ENCODE assay signal across 1 cellular context in the genomic region with DNA sequence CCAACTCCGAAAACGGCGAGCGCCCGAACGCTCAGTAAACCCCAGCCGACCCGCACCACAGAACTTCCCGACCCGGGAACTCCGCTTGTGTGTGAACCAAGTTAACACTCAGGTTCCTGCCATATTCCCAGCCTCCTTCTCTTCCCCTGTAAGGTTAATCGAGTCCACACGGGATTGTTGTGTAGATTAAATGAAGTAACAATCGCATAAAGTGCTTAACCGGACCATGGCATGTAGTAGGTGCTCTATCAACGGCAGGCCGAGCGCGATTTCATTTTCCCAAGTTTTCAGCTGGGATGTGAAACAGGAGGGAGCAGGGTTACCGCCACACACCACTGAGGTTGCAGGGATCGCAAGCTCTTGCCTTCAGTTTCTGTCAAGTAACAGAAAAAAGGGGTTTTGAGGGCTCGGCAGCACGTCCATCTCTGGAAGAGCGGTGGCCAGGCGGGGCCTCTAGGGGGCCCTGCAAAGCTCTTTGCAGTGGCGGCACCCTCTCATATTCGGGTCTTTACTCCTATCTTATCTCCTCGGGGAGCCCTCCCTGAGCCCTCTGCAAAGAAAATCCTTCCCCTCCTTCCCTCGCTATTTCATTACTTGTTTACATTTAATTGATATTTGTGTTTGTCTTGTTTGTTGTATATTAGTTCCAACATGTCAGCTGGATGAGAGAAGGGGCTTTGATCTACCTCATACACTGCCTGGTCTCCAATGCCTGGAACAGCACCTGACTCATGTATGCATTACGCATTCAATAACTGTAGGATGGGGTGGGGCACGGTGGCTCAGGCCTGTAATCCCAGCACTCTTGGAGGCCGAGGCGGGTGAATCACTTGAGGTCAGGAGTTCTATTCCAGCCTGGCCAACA.
TF ChIP-seq lines count a peak whose summit lies in the region.

No MANE protein-coding gene starts in this region.

TF ChIP-seq in HepG2, 621 proteins besides CTCF, POLR2A, EP300 and RAD21 (continued from another document and continues in another):
- TF ChIP-seq, protein P1, sequence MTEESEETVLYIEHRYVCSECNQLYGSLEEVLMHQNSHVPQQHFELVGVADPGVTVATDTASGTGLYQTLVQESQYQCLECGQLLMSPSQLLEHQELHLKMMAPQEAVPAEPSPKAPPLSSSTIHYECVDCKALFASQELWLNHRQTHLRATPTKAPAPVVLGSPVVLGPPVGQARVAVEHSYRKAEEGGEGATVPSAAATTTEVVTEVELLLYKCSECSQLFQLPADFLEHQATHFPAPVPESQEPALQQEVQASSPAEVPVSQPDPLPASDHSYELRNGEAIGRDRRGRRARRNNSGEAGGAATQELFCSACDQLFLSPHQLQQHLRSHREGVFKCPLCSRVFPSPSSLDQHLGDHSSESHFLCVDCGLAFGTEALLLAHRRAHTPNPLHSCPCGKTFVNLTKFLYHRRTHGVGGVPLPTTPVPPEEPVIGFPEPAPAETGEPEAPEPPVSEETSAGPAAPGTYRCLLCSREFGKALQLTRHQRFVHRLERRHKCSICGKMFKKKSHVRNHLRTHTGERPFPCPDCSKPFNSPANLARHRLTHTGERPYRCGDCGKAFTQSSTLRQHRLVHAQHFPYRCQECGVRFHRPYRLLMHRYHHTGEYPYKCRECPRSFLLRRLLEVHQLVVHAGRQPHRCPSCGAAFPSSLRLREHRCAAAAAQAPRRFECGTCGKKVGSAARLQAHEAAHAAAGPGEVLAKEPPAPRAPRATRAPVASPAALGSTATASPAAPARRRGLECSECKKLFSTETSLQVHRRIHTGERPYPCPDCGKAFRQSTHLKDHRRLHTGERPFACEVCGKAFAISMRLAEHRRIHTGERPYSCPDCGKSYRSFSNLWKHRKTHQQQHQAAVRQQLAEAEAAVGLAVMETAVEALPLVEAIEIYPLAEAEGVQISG (CRISPR knock-in tag; IDR thresholded peaks at IDR 0.05): peak; percentile 7; the same call in 1 of the 2 replicates
- TF ChIP-seq ZNF619 (CRISPR knock-in tag; IDR thresholded peaks at IDR 0.05) (peak; percentile 33; the same call in 1 of the 2 replicates), CBFB (CRISPR knock-in tag; IDR thresholded peaks at IDR 0.05) (no peak), ZFP90 (CRISPR knock-in tag; IDR thresholded peaks at IDR 0.05; ENCODE audit: borderline replicate concordance) (peak; percentile 30; the same call in 1 of the 2 replicates), HNRNPL (IDR thresholded peaks at IDR 0.05; ENCODE audit: low read depth, low read length) (0 out of 2 replicates have a peak, but pooled peaks have one; percentile 18), ZNF678 (CRISPR knock-in tag; IDR thresholded peaks at IDR 0.05) (no peak), TEAD3 (CRISPR knock-in tag; optimal IDR thresholded peaks at IDR 0.05; ENCODE audit: borderline replicate concordance) (peak; percentile 37), PHF21A (CRISPR knock-in tag; IDR thresholded peaks at IDR 0.05) (0 out of 2 replicates have a peak, but pooled peaks have one; percentile 22), MAZ (IDR thresholded peaks at IDR 0.05; ENCODE audit: borderline replicate concordance, low read depth, low read length) (no peak), MAZ (CRISPR knock-in tag; IDR thresholded peaks at IDR 0.05; ENCODE audit: low read depth) (peak; percentile 1), ELF3 (CRISPR knock-in tag; IDR thresholded peaks at IDR 0.05) (no peak), BRD4 (CRISPR knock-in tag; IDR thresholded peaks at IDR 0.05) (0 out of 2 replicates have a peak, but pooled peaks have one; percentile 52), KLF16 (CRISPR knock-in tag; IDR thresholded peaks at IDR 0.05) (0 out of 4 replicates have a peak, but pooled peaks of 1 of the 2 experiments have one; percentile 43), YY1 (IDR thresholded peaks at IDR 0.05; ENCODE audit: insufficient read depth, insufficient replicate concordance, low read depth, low read length) (peak; percentile 7), HMG20A (CRISPR knock-in tag; IDR thresholded peaks at IDR 0.05; ENCODE audit: borderline replicate concordance) (0 out of 2 replicates have a peak, but pooled peaks have one; percentile 18), KDM2A (CRISPR knock-in tag; IDR thresholded peaks at IDR 0.05; ENCODE audit: borderline replicate concordance, low read depth) (peak; percentile 58; the same call in 1 of the 2 replicates), ZNF556 (CRISPR knock-in tag; IDR thresholded peaks at IDR 0.05; ENCODE audit: borderline replicate concordance) (0 out of 2 replicates have a peak, but pooled peaks have one; percentile 32), STAG1 (CRISPR knock-in tag; IDR thresholded peaks at IDR 0.05) (peak; percentile 18; the same call in 1 of the 2 replicates)
- TF ChIP-seq, protein P2, sequence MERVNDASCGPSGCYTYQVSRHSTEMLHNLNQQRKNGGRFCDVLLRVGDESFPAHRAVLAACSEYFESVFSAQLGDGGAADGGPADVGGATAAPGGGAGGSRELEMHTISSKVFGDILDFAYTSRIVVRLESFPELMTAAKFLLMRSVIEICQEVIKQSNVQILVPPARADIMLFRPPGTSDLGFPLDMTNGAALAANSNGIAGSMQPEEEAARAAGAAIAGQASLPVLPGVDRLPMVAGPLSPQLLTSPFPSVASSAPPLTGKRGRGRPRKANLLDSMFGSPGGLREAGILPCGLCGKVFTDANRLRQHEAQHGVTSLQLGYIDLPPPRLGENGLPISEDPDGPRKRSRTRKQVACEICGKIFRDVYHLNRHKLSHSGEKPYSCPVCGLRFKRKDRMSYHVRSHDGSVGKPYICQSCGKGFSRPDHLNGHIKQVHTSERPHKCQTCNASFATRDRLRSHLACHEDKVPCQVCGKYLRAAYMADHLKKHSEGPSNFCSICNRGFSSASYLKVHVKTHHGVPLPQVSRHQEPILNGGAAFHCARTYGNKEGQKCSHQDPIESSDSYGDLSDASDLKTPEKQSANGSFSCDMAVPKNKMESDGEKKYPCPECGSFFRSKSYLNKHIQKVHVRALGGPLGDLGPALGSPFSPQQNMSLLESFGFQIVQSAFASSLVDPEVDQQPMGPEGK (CRISPR knock-in tag; IDR thresholded peaks at IDR 0.05): 0 out of 2 replicates have a peak, but pooled peaks have one; percentile 12
- TF ChIP-seq, protein P3, sequence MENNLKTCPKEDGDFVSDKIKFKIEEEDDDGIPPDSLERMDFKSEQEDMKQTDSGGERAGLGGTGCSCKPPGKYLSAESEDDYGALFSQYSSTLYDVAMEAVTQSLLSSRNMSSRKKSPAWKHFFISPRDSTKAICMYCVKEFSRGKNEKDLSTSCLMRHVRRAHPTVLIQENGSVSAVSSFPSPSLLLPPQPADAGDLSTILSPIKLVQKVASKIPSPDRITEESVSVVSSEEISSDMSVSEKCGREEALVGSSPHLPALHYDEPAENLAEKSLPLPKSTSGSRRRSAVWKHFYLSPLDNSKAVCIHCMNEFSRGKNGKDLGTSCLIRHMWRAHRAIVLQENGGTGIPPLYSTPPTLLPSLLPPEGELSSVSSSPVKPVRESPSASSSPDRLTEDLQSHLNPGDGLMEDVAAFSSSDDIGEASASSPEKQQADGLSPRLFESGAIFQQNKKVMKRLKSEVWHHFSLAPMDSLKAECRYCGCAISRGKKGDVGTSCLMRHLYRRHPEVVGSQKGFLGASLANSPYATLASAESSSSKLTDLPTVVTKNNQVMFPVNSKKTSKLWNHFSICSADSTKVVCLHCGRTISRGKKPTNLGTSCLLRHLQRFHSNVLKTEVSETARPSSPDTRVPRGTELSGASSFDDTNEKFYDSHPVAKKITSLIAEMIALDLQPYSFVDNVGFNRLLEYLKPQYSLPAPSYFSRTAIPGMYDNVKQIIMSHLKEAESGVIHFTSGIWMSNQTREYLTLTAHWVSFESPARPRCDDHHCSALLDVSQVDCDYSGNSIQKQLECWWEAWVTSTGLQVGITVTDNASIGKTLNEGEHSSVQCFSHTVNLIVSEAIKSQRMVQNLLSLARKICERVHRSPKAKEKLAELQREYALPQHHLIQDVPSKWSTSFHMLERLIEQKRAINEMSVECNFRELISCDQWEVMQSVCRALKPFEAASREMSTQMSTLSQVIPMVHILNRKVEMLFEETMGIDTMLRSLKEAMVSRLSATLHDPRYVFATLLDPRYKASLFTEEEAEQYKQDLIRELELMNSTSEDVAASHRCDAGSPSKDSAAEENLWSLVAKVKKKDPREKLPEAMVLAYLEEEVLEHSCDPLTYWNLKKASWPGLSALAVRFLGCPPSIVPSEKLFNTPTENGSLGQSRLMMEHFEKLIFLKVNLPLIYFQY (CRISPR knock-in tag; IDR thresholded peaks at IDR 0.05; ENCODE audit: borderline replicate concordance): 0 out of 2 replicates have a peak, but pooled peaks have one; percentile 57
- TF ChIP-seq, protein P4, sequence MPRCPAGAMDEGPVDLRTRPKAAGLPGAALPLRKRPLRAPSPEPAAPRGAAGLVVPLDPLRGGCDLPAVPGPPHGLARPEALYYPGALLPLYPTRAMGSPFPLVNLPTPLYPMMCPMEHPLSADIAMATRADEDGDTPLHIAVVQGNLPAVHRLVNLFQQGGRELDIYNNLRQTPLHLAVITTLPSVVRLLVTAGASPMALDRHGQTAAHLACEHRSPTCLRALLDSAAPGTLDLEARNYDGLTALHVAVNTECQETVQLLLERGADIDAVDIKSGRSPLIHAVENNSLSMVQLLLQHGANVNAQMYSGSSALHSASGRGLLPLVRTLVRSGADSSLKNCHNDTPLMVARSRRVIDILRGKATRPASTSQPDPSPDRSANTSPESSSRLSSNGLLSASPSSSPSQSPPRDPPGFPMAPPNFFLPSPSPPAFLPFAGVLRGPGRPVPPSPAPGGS (CRISPR knock-in tag; IDR thresholded peaks at IDR 0.05): 0 out of 2 replicates have a peak, but pooled peaks have one; percentile 40
- TF ChIP-seq, protein P5, sequence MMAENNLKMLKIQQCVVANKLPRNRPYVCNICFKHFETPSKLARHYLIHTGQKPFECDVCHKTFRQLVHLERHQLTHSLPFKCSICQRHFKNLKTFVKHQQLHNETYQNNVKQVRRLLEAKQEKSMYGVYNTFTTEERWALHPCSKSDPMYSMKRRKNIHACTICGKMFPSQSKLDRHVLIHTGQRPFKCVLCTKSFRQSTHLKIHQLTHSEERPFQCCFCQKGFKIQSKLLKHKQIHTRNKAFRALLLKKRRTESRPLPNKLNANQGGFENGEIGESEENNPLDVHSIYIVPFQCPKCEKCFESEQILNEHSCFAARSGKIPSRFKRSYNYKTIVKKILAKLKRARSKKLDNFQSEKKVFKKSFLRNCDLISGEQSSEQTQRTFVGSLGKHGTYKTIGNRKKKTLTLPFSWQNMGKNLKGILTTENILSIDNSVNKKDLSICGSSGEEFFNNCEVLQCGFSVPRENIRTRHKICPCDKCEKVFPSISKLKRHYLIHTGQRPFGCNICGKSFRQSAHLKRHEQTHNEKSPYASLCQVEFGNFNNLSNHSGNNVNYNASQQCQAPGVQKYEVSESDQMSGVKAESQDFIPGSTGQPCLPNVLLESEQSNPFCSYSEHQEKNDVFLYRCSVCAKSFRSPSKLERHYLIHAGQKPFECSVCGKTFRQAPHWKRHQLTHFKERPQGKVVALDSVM (CRISPR knock-in tag; IDR thresholded peaks at IDR 0.05): peak; percentile 28; the same call in 1 of the 2 replicates
- TF ChIP-seq, protein P6, sequence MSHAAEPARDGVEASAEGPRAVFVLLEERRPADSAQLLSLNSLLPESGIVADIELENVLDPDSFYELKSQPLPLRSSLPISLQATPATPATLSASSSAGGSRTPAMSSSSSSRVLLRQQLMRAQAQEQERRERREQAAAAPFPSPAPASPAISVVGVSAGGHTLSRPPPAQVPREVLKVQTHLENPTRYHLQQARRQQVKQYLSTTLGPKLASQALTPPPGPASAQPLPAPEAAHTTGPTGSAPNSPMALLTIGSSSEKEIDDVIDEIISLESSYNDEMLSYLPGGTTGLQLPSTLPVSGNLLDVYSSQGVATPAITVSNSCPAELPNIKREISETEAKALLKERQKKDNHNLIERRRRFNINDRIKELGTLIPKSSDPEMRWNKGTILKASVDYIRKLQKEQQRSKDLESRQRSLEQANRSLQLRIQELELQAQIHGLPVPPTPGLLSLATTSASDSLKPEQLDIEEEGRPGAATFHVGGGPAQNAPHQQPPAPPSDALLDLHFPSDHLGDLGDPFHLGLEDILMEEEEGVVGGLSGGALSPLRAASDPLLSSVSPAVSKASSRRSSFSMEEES (CRISPR knock-in tag; IDR thresholded peaks at IDR 0.05): 0 out of 2 replicates have a peak, but pooled peaks have one; percentile 25
- TF ChIP-seq, protein P7, sequence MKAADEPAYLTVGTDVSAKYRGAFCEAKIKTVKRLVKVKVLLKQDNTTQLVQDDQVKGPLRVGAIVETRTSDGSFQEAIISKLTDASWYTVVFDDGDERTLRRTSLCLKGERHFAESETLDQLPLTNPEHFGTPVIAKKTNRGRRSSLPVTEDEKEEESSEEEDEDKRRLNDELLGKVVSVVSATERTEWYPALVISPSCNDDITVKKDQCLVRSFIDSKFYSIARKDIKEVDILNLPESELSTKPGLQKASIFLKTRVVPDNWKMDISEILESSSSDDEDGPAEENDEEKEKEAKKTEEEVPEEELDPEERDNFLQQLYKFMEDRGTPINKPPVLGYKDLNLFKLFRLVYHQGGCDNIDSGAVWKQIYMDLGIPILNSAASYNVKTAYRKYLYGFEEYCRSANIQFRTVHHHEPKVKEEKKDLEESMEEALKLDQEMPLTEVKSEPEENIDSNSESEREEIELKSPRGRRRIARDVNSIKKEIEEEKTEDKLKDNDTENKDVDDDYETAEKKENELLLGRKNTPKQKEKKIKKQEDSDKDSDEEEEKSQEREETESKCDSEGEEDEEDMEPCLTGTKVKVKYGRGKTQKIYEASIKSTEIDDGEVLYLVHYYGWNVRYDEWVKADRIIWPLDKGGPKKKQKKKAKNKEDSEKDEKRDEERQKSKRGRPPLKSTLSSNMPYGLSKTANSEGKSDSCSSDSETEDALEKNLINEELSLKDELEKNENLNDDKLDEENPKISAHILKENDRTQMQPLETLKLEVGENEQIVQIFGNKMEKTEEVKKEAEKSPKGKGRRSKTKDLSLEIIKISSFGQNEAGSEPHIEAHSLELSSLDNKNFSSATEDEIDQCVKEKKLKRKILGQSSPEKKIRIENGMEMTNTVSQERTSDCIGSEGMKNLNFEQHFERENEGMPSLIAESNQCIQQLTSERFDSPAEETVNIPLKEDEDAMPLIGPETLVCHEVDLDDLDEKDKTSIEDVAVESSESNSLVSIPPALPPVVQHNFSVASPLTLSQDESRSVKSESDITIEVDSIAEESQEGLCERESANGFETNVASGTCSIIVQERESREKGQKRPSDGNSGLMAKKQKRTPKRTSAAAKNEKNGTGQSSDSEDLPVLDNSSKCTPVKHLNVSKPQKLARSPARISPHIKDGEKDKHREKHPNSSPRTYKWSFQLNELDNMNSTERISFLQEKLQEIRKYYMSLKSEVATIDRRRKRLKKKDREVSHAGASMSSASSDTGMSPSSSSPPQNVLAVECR (CRISPR knock-in tag; IDR thresholded peaks at IDR 0.05; ENCODE audit: borderline replicate concordance): peak; percentile 46; the same call in 1 of the 2 replicates
- TF ChIP-seq, protein P8, sequence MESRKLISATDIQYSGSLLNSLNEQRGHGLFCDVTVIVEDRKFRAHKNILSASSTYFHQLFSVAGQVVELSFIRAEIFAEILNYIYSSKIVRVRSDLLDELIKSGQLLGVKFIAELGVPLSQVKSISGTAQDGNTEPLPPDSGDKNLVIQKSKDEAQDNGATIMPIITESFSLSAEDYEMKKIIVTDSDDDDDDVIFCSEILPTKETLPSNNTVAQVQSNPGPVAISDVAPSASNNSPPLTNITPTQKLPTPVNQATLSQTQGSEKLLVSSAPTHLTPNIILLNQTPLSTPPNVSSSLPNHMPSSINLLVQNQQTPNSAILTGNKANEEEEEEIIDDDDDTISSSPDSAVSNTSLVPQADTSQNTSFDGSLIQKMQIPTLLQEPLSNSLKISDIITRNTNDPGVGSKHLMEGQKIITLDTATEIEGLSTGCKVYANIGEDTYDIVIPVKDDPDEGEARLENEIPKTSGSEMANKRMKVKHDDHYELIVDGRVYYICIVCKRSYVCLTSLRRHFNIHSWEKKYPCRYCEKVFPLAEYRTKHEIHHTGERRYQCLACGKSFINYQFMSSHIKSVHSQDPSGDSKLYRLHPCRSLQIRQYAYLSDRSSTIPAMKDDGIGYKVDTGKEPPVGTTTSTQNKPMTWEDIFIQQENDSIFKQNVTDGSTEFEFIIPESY (CRISPR knock-in tag; IDR thresholded peaks at IDR 0.05): peak; percentile 68; the same call in 1 of the 2 replicates
